In genomic region chr3:52792961-52793695, GRCh38 we compare ENCODE assay signal across 1 cellular context.
TF ChIP-seq lines count a peak whose summit lies in the region.

No MANE protein-coding gene starts in this region.

TF ChIP-seq in GM23338, 12 proteins besides CTCF, POLR2A, EP300 and RAD21 (continued from another document):
- TF ChIP-seq, protein P1, sequence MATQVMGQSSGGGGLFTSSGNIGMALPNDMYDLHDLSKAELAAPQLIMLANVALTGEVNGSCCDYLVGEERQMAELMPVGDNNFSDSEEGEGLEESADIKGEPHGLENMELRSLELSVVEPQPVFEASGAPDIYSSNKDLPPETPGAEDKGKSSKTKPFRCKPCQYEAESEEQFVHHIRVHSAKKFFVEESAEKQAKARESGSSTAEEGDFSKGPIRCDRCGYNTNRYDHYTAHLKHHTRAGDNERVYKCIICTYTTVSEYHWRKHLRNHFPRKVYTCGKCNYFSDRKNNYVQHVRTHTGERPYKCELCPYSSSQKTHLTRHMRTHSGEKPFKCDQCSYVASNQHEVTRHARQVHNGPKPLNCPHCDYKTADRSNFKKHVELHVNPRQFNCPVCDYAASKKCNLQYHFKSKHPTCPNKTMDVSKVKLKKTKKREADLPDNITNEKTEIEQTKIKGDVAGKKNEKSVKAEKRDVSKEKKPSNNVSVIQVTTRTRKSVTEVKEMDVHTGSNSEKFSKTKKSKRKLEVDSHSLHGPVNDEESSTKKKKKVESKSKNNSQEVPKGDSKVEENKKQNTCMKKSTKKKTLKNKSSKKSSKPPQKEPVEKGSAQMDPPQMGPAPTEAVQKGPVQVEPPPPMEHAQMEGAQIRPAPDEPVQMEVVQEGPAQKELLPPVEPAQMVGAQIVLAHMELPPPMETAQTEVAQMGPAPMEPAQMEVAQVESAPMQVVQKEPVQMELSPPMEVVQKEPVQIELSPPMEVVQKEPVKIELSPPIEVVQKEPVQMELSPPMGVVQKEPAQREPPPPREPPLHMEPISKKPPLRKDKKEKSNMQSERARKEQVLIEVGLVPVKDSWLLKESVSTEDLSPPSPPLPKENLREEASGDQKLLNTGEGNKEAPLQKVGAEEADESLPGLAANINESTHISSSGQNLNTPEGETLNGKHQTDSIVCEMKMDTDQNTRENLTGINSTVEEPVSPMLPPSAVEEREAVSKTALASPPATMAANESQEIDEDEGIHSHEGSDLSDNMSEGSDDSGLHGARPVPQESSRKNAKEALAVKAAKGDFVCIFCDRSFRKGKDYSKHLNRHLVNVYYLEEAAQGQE (IDR thresholded peaks at IDR 0.05; ENCODE audit: unreplicated experiment): no peak
- TF ChIP-seq EZH2phosphoT487 (IDR thresholded peaks at IDR 0.05; ENCODE audit: unreplicated experiment): no peak
- no peak for TF ChIP-seq POLR2AphosphoS5 (IDR thresholded peaks at IDR 0.05; ENCODE audit: low read depth)
- no peak for TF ChIP-seq STAT1 (IDR thresholded peaks at IDR 0.05; ENCODE audit: unreplicated experiment)
- TF ChIP-seq JUNB (IDR thresholded peaks at IDR 0.05; ENCODE audit: unreplicated experiment): no peak
- TF ChIP-seq, protein P2, sequence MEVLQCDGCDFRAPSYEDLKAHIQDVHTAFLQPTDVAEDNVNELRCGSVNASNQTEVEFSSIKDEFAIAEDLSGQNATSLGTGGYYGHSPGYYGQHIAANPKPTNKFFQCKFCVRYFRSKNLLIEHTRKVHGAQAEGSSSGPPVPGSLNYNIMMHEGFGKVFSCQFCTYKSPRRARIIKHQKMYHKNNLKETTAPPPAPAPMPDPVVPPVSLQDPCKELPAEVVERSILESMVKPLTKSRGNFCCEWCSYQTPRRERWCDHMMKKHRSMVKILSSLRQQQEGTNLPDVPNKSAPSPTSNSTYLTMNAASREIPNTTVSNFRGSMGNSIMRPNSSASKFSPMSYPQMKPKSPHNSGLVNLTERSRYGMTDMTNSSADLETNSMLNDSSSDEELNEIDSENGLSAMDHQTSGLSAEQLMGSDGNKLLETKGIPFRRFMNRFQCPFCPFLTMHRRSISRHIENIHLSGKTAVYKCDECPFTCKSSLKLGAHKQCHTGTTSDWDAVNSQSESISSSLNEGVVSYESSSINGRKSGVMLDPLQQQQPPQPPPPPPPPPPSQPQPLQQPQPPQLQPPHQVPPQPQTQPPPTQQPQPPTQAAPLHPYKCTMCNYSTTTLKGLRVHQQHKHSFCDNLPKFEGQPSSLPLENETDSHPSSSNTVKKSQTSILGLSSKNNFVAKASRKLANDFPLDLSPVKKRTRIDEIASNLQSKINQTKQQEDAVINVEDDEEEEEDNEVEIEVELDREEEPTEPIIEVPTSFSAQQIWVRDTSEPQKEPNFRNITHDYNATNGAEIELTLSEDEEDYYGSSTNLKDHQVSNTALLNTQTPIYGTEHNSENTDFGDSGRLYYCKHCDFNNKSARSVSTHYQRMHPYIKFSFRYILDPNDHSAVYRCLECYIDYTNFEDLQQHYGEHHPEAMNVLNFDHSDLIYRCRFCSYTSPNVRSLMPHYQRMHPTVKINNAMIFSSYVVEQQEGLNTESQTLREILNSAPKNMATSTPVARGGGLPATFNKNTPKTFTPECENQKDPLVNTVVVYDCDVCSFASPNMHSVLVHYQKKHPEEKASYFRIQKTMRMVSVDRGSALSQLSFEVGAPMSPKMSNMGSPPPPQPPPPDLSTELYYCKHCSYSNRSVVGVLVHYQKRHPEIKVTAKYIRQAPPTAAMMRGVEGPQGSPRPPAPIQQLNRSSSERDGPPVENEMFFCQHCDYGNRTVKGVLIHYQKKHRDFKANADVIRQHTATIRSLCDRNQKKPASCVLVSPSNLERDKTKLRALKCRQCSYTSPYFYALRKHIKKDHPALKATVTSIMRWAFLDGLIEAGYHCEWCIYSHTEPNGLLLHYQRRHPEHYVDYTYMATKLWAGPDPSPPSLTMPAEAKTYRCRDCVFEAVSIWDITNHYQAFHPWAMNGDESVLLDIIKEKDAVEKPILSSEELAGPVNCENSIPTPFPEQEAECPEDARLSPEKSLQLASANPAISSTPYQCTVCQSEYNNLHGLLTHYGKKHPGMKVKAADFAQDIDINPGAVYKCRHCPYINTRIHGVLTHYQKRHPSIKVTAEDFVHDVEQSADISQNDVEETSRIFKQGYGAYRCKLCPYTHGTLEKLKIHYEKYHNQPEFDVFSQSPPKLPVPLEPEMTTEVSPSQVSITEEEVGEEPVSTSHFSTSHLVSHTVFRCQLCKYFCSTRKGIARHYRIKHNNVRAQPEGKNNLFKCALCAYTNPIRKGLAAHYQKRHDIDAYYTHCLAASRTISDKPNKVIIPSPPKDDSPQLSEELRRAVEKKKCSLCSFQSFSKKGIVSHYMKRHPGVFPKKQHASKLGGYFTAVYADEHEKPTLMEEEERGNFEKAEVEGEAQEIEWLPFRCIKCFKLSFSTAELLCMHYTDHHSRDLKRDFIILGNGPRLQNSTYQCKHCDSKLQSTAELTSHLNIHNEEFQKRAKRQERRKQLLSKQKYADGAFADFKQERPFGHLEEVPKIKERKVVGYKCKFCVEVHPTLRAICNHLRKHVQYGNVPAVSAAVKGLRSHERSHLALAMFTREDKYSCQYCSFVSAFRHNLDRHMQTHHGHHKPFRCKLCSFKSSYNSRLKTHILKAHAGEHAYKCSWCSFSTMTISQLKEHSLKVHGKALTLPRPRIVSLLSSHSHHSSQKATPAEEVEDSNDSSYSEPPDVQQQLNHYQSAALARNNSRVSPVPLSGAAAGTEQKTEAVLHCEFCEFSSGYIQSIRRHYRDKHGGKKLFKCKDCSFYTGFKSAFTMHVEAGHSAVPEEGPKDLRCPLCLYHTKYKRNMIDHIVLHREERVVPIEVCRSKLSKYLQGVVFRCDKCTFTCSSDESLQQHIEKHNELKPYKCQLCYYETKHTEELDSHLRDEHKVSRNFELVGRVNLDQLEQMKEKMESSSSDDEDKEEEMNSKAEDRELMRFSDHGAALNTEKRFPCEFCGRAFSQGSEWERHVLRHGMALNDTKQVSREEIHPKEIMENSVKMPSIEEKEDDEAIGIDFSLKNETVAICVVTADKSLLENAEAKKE (CRISPR knock-in tag; IDR thresholded peaks at IDR 0.05): no peak
